19 cellular contexts compared by ENCODE assay signal in genomic region chr10:72034761-72035160, GRCh38.
"Had no signal": no experiment of that assay in that cellular context is flagged by ENCODE, and none has a peak within 500 bp of the region (broad histone marks: within the 10 kb centered on the region; RNA-seq: fewer than 3 reads in every experiment).

No MANE protein-coding gene starts in this region.

- H3K36me3 Mint-ChIP-seq: naive B cell; stimulated activated memory B cell treated with anti-CD40 and anti-IgM and Interleukin-4, amounts not matched to agents 10 μg/mL and 1 μg/mL and 100 μg/mL, for 72 hours had no signal

- H3K4me3 Mint-ChIP-seq: naive B cell; stimulated activated memory B cell treated with anti-CD40 and anti-IgM and Interleukin-4, amounts not matched to agents 10 μg/mL and 1 μg/mL and 100 μg/mL, for 72 hours; stimulated activated naive CD8-positive, alpha-beta T cell treated with anti-CD3 and anti-CD28 coated beads, Interleukin-15, Interleukin-2, amounts not matched to agents 100 ng/mL and 50 ng/mL, for 24 hours had no signal

- H3K36me3 ChIP-seq: cardiac muscle cell, esophagus squamous epithelium, spleen, thoracic aorta, transverse colon had no signal

- H3K9me3 Mint-ChIP-seq: naive B cell; stimulated activated memory B cell treated with anti-CD40 and anti-IgM and Interleukin-4, amounts not matched to agents 10 μg/mL and 1 μg/mL and 100 μg/mL, for 72 hours; stimulated activated naive CD8-positive, alpha-beta T cell treated with anti-CD3 and anti-CD28 coated beads, Interleukin-15, Interleukin-2, amounts not matched to agents 100 ng/mL and 50 ng/mL, for 24 hours had no signal

- H3K27me3 ChIP-seq: cardiac muscle cell, transverse colon had no signal

- H3K27ac ChIP-seq: cardiac muscle cell, esophagus squamous epithelium, spleen, thoracic aorta, transverse colon had no signal

- H3K4me3 ChIP-seq: cardiac muscle cell, esophagus squamous epithelium, lung, spleen, thoracic aorta, transverse colon had no signal

- H3K4me1 Mint-ChIP-seq: naive B cell; stimulated activated memory B cell treated with anti-CD40 and anti-IgM and Interleukin-4, amounts not matched to agents 10 μg/mL and 1 μg/mL and 100 μg/mL, for 72 hours had no signal

- H3K27ac Mint-ChIP-seq: stimulated activated memory B cell treated with anti-CD40 and anti-IgM and Interleukin-4, amounts not matched to agents 10 μg/mL and 1 μg/mL and 100 μg/mL, for 72 hours; stimulated activated naive CD8-positive, alpha-beta T cell treated with anti-CD3 and anti-CD28 coated beads, Interleukin-15, Interleukin-2, amounts not matched to agents 100 ng/mL and 50 ng/mL, for 24 hours had no signal

- ATAC-seq: stimulated activated memory B cell treated with anti-CD40 and anti-IgM and Interleukin-4, amounts not matched to agents 10 μg/mL and 1 μg/mL and 100 μg/mL, for 72 hours had no signal

- H3K9me3 ChIP-seq: esophagus squamous epithelium, spleen, thoracic aorta, transverse colon had no signal

- DNase-seq: cerebellar nuclear complex; dermis blood vessel endothelial cell; esophagus squamous epithelium; foreskin fibroblast; hippocampal formation; mesenchymal stem cell; midbrain; naive B cell; posterior cingulate gyrus; spleen; stimulated activated CD4-positive, alpha-beta T cell treated with anti-CD3 and anti-CD28 coated beads, Interleukin-15, amount 100 ng/mL, for 24 hours; stimulated activated CD4-positive, alpha-beta T cell treated with anti-CD3 and anti-CD28 coated beads, Interleukin-1b, Interleukin-23, amount 100 ng/mL, for 48 hours; stimulated activated CD4-positive, alpha-beta T cell treated with anti-CD3 and anti-CD28 coated beads, Interleukin-4, amount 100 ng/mL, for 24 hours; transverse colon had no signal
